Comparison of ENCODE assay signal across 27 cellular contexts in genomic region chr1:103177146-103177850, GRCh38.
DNase-seq lines count a peak whose midpoint lies in the region; FAIRE-seq and TF ChIP-seq lines count a peak whose summit lies in the region.
"Had no signal": no experiment of that assay in that cellular context is flagged by ENCODE, and none has a peak within 500 bp of the region (broad histone marks: within the 10 kb centered on the region; RNA-seq: fewer than 3 reads in every experiment).

No MANE protein-coding gene starts in this region.

- no peak overlapping the region for H3K4me3 ChIP-seq in thyroid gland (replicated peaks in 1 of 3)
- H3K4me3 ChIP-seq: BLaER1 treated with 17β-estradiol and CSF1 and Interleukin-3, amounts not matched to agents 10 nM and 100 nM had no signal

- 75 to 76% methylated on average over 6 of the region's 6 CpGs for WGBS in thyroid gland, 2 donors

- no peaks in the 10 kb centered on the region for H3K4me1 Mint-ChIP-seq in activated CD4-positive, alpha-beta memory T cell treated with anti-CD3 and anti-CD28 coated beads, Interleukin-2, amount 10 ng/mL, durations not matched to agents 7 days and 5 days
- H3K4me1 Mint-ChIP-seq: CD4-positive, alpha-beta memory T cell had no signal

- FAIRE-seq in A204.1 (lab: Jason Lieb, UNC), result peak; percentile 99
- FAIRE-seq: GM12892, HTR-8/SVneo had no signal

- H3K4me3 Mint-ChIP-seq in activated CD4-positive, alpha-beta memory T cell treated with anti-CD3 and anti-CD28 coated beads, Interleukin-2, amount 10 ng/mL, durations not matched to agents 7 days and 5 days, result no peak overlapping the region
- H3K4me3 Mint-ChIP-seq: CD4-positive, alpha-beta memory T cell had no signal

- no peak overlapping the region for H3K27ac ChIP-seq in thyroid gland
- H3K27ac ChIP-seq: BLaER1 treated with 17β-estradiol and CSF1 and Interleukin-3, amounts not matched to agents 10 nM and 100 nM had no signal

- H3K9me3 Mint-ChIP-seq in activated CD4-positive, alpha-beta memory T cell treated with anti-CD3 and anti-CD28 coated beads, Interleukin-2, amount 10 ng/mL, durations not matched to agents 7 days and 5 days, result no peaks in the 10 kb centered on the region

- no peaks in the 10 kb centered on the region for H3K36me3 ChIP-seq in thyroid gland
- H3K36me3 ChIP-seq: BLaER1 treated with 17β-estradiol and CSF1 and Interleukin-3, amounts not matched to agents 10 nM and 100 nM had no signal

- peak; percentile 44 for DNase-seq in EL
- peak; percentile 42 for DNase-seq in RPMI7951 (ENCODE audit: low read depth)
- DNase-seq in fibroblast of peridontal ligament (ENCODE audit: extremely low read depth), result peak; percentile 7
- DNase-seq in activated CD4-positive, alpha-beta memory T cell treated with anti-CD3 and anti-CD28 coated beads, Interleukin-2, amount 10 ng/mL, durations not matched to agents 7 days and 5 days, result no peak
- DNase-seq in nucleus accumbens (lab: John Stamatoyannopoulos, UW), result no peak
- DNase-seq in thyroid gland, result no peak
- DNase-seq: 8988T; AML-193; CD4-positive, alpha-beta memory T cell; COR-L47; DMS79; KBM-7; NCI-H1105 treated with DMSO at 0.1 percent for 48 hours; NCI-H146; NCI-H1930; NCI-H2107; NCI-H446; NCI-H526; NCI-H82; NK-92 treated with Interleukin-12 subunit alpha and Interleukin-12 subunit beta, amount 100 ng/mL, for 24 hours; PC-3; Right ventricle myocardium superior; RPMI8226 had no signal

- no peak for TF ChIP-seq POLR2A in thyroid gland (IDR thresholded peaks at IDR 0.05)

- H3K9me3 ChIP-seq in thyroid gland, result no peaks in the 10 kb centered on the region
- H3K9me3 ChIP-seq: BLaER1 treated with 17β-estradiol and CSF1 and Interleukin-3, amounts not matched to agents 10 nM and 100 nM had no signal

- no peak overlapping the region for H3K27ac Mint-ChIP-seq in activated CD4-positive, alpha-beta memory T cell treated with anti-CD3 and anti-CD28 coated beads, Interleukin-2, amount 10 ng/mL, durations not matched to agents 7 days and 5 days
- H3K27ac Mint-ChIP-seq: CD4-positive, alpha-beta memory T cell had no signal

- H3K27me3 Mint-ChIP-seq in activated CD4-positive, alpha-beta memory T cell treated with anti-CD3 and anti-CD28 coated beads, Interleukin-2, amount 10 ng/mL, durations not matched to agents 7 days and 5 days, result no peaks in the 10 kb centered on the region
- H3K27me3 Mint-ChIP-seq: CD4-positive, alpha-beta memory T cell had no signal

- CTCF ChIA-PET in activated CD4-positive, alpha-beta memory T cell treated with anti-CD3 and anti-CD28 coated beads, Interleukin-2, amount 10 ng/mL, durations not matched to agents 7 days and 5 days (lab: Charles Lee), result no interaction called here

- H3K36me3 Mint-ChIP-seq in activated CD4-positive, alpha-beta memory T cell treated with anti-CD3 and anti-CD28 coated beads, Interleukin-2, amount 10 ng/mL, durations not matched to agents 7 days and 5 days (ENCODE audit: low read depth), result no peaks in the 10 kb centered on the region
- H3K36me3 Mint-ChIP-seq: CD4-positive, alpha-beta memory T cell had no signal

- TF ChIP-seq CTCF in thyroid gland (IDR thresholded peaks at IDR 0.05), result no peak

- no peaks in the 10 kb centered on the region for H3K27me3 ChIP-seq in thyroid gland
- H3K27me3 ChIP-seq: BLaER1 treated with 17β-estradiol and CSF1 and Interleukin-3, amounts not matched to agents 10 nM and 100 nM had no signal

- intact Hi-C loops in thyroid gland (cut with DNase I), result no loop called here

- POLR2A ChIA-PET in activated CD4-positive, alpha-beta memory T cell treated with anti-CD3 and anti-CD28 coated beads, Interleukin-2, amount 10 ng/mL, durations not matched to agents 7 days and 5 days (lab: Charles Lee), result no interaction called here

- H3K4me1 ChIP-seq in thyroid gland, result no peaks in the 10 kb centered on the region
- H3K4me1 ChIP-seq: BLaER1 treated with 17β-estradiol and CSF1 and Interleukin-3, amounts not matched to agents 10 nM and 100 nM had no signal

Comparison
In these comparisons a context has a peak if more than half of its experiments do, and no peak if none do; other contexts are left out.
1. DNase-seq: peak in EL (single experiment), RPMI7951 (single experiment) and fibroblast of peridontal ligament (single experiment); none in activated CD4-positive, alpha-beta memory T cell treated with anti-CD3 and anti-CD28 coated beads, Interleukin-2, amount 10 ng/mL, durations not matched to agents 7 days and 5 days (single experiment), nucleus accumbens (0 of 56) and thyroid gland (0 of 2).